15 cellular contexts compared by ENCODE assay signal in genomic region chr20:15643713-15644112, GRCh38.
A peak's percentile ranks its signal among the peaks of the same experiment; 100 is the strongest.
DNase-seq lines count a peak whose midpoint lies in the region; ATAC-seq and TF ChIP-seq lines count a peak whose summit lies in the region.
"Had no signal": no experiment of that assay in that cellular context is flagged by ENCODE, and none has a peak within 500 bp of the region (broad histone marks: within the 10 kb centered on the region; RNA-seq: fewer than 3 reads in every experiment).

No MANE protein-coding gene starts in this region.

- no peaks in the 10 kb centered on the region for H3K27me3 ChIP-seq in PC-9 (ENCODE audit: insufficient read depth, low read depth)
- H3K27me3 ChIP-seq: BLaER1, cardiac muscle cell had no signal

- no peaks in the 10 kb centered on the region for H3K36me3 ChIP-seq in PC-9 (ENCODE audit: low read depth)
- H3K36me3 ChIP-seq: BLaER1, cardiac muscle cell had no signal

- no peak overlapping the region for H3K4me2 ChIP-seq in PC-9
- H3K4me2 ChIP-seq: BLaER1 had no signal

- peaks cover 10 to 36% of the 10 kb centered on the region in 2 donors for H3K9me3 Mint-ChIP-seq in activated naive CD4-positive, alpha-beta T cell treated with anti-CD3 and anti-CD28 coated beads, Interleukin-2, amount 50 U/mL, for 72 hours
- H3K9me3 Mint-ChIP-seq: stimulated activated memory B cell treated with anti-CD40 and anti-IgM and Interleukin-4, amounts not matched to agents 10 μg/mL and 1 μg/mL and 100 μg/mL, for 72 hours had no signal

- H3K4me1 ChIP-seq in PC-9 (replicated peaks; ENCODE audit: insufficient read depth): no peaks in the 10 kb centered on the region

- TF ChIP-seq CTCF in 22Rv1 (IDR thresholded peaks at IDR 0.05) (peak; percentile 26), GM12872 (IDR thresholded peaks at IDR 0.05; ENCODE audit: insufficient read depth, low read depth, low read length) (peak; percentile 51; the same call in 2 of the 3 replicates), PC-9 (conservative IDR thresholded peaks at IDR 0.05) (peak; percentile 47; the same call in 1 of the 2 replicates)

- POLR2A ChIA-PET in PC-9 (lab: Charles Lee; ENCODE audit: unreplicated experiment): no interaction called here

- CTCF ChIA-PET in PC-9 (lab: Charles Lee): no interaction called here

- no peak for ATAC-seq in activated naive CD4-positive, alpha-beta T cell treated with anti-CD3 and anti-CD28 coated beads, Interleukin-2, amount 50 U/mL, for 72 hours
- ATAC-seq: stimulated activated memory B cell treated with anti-CD40 and anti-IgM and Interleukin-4, amounts not matched to agents 10 μg/mL and 1 μg/mL and 100 μg/mL, for 72 hours had no signal

- no peak overlapping the region for H3K27ac Mint-ChIP-seq in activated naive CD4-positive, alpha-beta T cell treated with anti-CD3 and anti-CD28 coated beads, Interleukin-2, amount 50 U/mL, for 72 hours
- H3K27ac Mint-ChIP-seq: stimulated activated memory B cell treated with anti-CD40 and anti-IgM and Interleukin-4, amounts not matched to agents 10 μg/mL and 1 μg/mL and 100 μg/mL, for 72 hours had no signal

- intact Hi-C loops in PC-9 (cut with micrococcal nuclease; ENCODE audit: unreplicated experiment): loop anchor here (5.0 kb wide), 1 partner anchor 834 kb away; no protein-coding TSS in a partner anchor

- H2AFZ ChIP-seq in PC-9: no peak overlapping the region

- H4K20me1 ChIP-seq in PC-9 (ENCODE audit: insufficient read depth): no peaks in the 10 kb centered on the region
- H4K20me1 ChIP-seq: BLaER1 had no signal

- no peaks in the 10 kb centered on the region for H3K9me3 ChIP-seq in PC-9 (ENCODE audit: insufficient read depth, low read depth)
- H3K9me3 ChIP-seq: BLaER1 had no signal

- no peak overlapping the region for H3K27ac ChIP-seq in 22Rv1
- H3K27ac ChIP-seq in PC-9: no peak overlapping the region
- H3K27ac ChIP-seq: BLaER1, cardiac muscle cell had no signal

- H3F3A ChIP-seq in PC-9 (ENCODE audit: insufficient read depth, low read depth): no peaks in the 10 kb centered on the region

- H3K4me3 ChIP-seq in PC-9: no peak overlapping the region
- H3K4me3 ChIP-seq: BLaER1, cardiac muscle cell had no signal

- no peaks in the 10 kb centered on the region for H3K79me2 ChIP-seq in PC-9 (ENCODE audit: low read depth)

- DNase-seq in PC-9 (no peak), fibroblast of peridontal ligament (ENCODE audit: extremely low read depth) (peak; percentile 26), NCI-H446 (lab: John Stamatoyannopoulos, UW) (no peak)
- no peak for DNase-seq in activated CD4-positive, alpha-beta T cell treated with anti-CD3 and anti-CD28 coated beads, Interleukin-2, amount 50 U/mL, for 48 hours
- no peak for DNase-seq in activated CD4-positive, alpha-beta T cell treated with anti-CD3 and anti-CD28 coated beads for 48 hours
- no peak for DNase-seq in activated naive CD4-positive, alpha-beta T cell treated with anti-CD3 and anti-CD28 coated beads, Interleukin-2, amount 50 U/mL, for 72 hours (ENCODE audit: low spot score in 2 of 2)
- DNase-seq: activated CD8-positive, alpha-beta memory T cell treated with anti-CD3 and anti-CD28 coated beads, Interleukin-2, amount 50 U/mL, for 48 hours; hippocampal formation; NCI-H748 treated with DMSO at 0.1 percent for 48 hours; T1000 had no signal

- H3K36me3 Mint-ChIP-seq in activated naive CD4-positive, alpha-beta T cell treated with anti-CD3 and anti-CD28 coated beads, Interleukin-2, amount 50 U/mL, for 72 hours: peaks cover 0 to 7% of the 10 kb centered on the region in 2 donors
- H3K36me3 Mint-ChIP-seq: stimulated activated memory B cell treated with anti-CD40 and anti-IgM and Interleukin-4, amounts not matched to agents 10 μg/mL and 1 μg/mL and 100 μg/mL, for 72 hours had no signal

- H3K9me2 ChIP-seq in PC-9 (ENCODE audit: insufficient read depth): no peaks in the 10 kb centered on the region

- BruUV-seq in PC-9 (replicated peaks; lab: Mats Ljungman, UMichigan): no TSS peak
